In the genomic region with DNA sequence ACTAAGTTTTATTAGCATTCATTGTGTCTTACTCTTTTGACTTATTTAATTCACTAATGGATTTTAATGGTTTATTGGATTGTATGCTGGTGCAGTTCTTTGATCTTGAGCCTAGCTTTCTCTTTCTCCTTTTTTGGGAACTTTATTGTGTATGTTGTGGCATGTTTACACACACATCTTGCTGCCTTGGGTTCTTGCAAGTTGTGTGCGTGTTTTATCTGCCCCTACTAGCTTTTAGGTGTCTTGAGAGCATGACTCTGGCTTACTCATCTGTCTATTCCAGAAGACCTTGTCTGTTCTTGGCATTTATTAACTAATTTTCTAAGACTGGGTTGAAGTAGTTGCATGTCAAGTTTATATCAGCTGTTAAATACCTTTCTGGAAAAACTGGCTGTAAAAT, we compare ENCODE assay signal across 7 cellular contexts. TPM values are rescaled to one million over a fixed set of nuclear protein-coding genes. Genes with fewer than 3 reads are reported as not detected.
DNase-seq lines count a peak whose midpoint lies in the region; ATAC-seq and TF ChIP-seq lines count a peak whose summit lies in the region.

No MANE protein-coding gene starts in this region.

- H3K36me3 Mint-ChIP-seq in WTC11 (peaks cover 32% of the 10 kb centered on the region), glutamatergic neuron (ENCODE audit: unreplicated experiment) (no peaks in the 10 kb centered on the region)
- peaks cover 30% of the 10 kb centered on the region for H3K36me3 Mint-ChIP-seq in stimulated activated memory B cell treated with anti-CD40 and anti-IgM and Interleukin-4, amounts not matched to agents 10 μg/mL and 1 μg/mL and 100 μg/mL, for 72 hours

- H3K9me3 Mint-ChIP-seq in WTC11: no peaks in the 10 kb centered on the region
- peaks cover 13% of the 10 kb centered on the region for H3K9me3 Mint-ChIP-seq in glutamatergic neuron (ENCODE audit: unreplicated experiment)
- H3K9me3 Mint-ChIP-seq in stimulated activated memory B cell treated with anti-CD40 and anti-IgM and Interleukin-4, amounts not matched to agents 10 μg/mL and 1 μg/mL and 100 μg/mL, for 72 hours: no peaks in the 10 kb centered on the region

- no peak overlapping the region for H3K27ac ChIP-seq in HEK293 (ENCODE audit: extremely low read depth, low read depth, low read length)

- H3K27me3 Mint-ChIP-seq in WTC11 (ENCODE audit: low read depth) (peaks cover 2% of the 10 kb centered on the region; the same call in 1 of the 2 replicates), glutamatergic neuron (ENCODE audit: unreplicated experiment) (peaks cover 12% of the 10 kb centered on the region)
- no peaks in the 10 kb centered on the region for H3K27me3 Mint-ChIP-seq in stimulated activated memory B cell treated with anti-CD40 and anti-IgM and Interleukin-4, amounts not matched to agents 10 μg/mL and 1 μg/mL and 100 μg/mL, for 72 hours

- H3K4me1 Mint-ChIP-seq in WTC11: peaks cover 35% of the 10 kb centered on the region
- H3K4me1 Mint-ChIP-seq in glutamatergic neuron (ENCODE audit: low read depth, unreplicated experiment): peaks cover 17% of the 10 kb centered on the region
- H3K4me1 Mint-ChIP-seq in stimulated activated memory B cell treated with anti-CD40 and anti-IgM and Interleukin-4, amounts not matched to agents 10 μg/mL and 1 μg/mL and 100 μg/mL, for 72 hours: peaks cover 39% of the 10 kb centered on the region

- no peaks in the 10 kb centered on the region for H3K4me1 ChIP-seq in HEK293 (ENCODE audit: control insufficient read depth, insufficient read depth, low read length)

- no peaks in the 10 kb centered on the region for H3K9me3 ChIP-seq in HEK293 (ENCODE audit: control insufficient read depth, insufficient read depth, low read depth, low read length)

- ATAC-seq in WTC11 (no peak), HG02642 (IDR thresholded peaks at IDR 0.05; ENCODE audit: poor library complexity, unreplicated experiment) (no peak), GM18858 (IDR thresholded peaks at IDR 0.05; ENCODE audit: unreplicated experiment) (no peak)
- ATAC-seq in stimulated activated memory B cell treated with anti-CD40 and anti-IgM and Interleukin-4, amounts not matched to agents 10 μg/mL and 1 μg/mL and 100 μg/mL, for 72 hours: no peak

- POLR2A ChIA-PET in HEK293 (lab: Yijun Ruan, JAX): interaction anchor here (0.6 to 0.9 kb wide), 4 partner anchors 19 to 799 kb away, joined by 3 to 7 read pairs (median 4); no protein-coding TSS in a partner anchor
- POLR2A ChIA-PET in WTC11 (lab: Charles Lee): interaction anchor here (0.7 kb wide), 1 partner anchor 45 kb away, joined by 6 read pairs; no protein-coding TSS in a partner anchor

- CTCF ChIA-PET in HEK293 (lab: Yijun Ruan, JAX): no interaction called here
- CTCF ChIA-PET in WTC11 (lab: Charles Lee): interaction anchor here (1.0 to 1.8 kb wide), 3 partner anchors 53 to 551 kb away, joined by 4 to 6 read pairs (median 5); partner anchors contain the start of gene SRD5A3

- TF ChIP-seq CTCF in HEK293 (tag by site-specific recombination; IDR thresholded peaks at IDR 0.05) (no peak), WTC11 (IDR thresholded peaks at IDR 0.05) (no peak), glutamatergic neuron (IDR thresholded peaks at IDR 0.05; ENCODE audit: partially characterized antibody, unreplicated experiment) (no peak)

- H3K4me3 Mint-ChIP-seq in WTC11 (peak overlapping the region; percentile 91), glutamatergic neuron (ENCODE audit: unreplicated experiment) (peak overlapping the region; percentile 97)
- H3K4me3 Mint-ChIP-seq in stimulated activated memory B cell treated with anti-CD40 and anti-IgM and Interleukin-4, amounts not matched to agents 10 μg/mL and 1 μg/mL and 100 μg/mL, for 72 hours: peak overlapping the region; percentile 90

- peak overlapping the region; percentile 89 for H3K4me3 ChIP-seq in HEK293 (ENCODE audit: low read depth, low read length)

- peaks cover 0 to 27% of the 10 kb centered on the region in 2 experiments; a peak in 1 of 3 replicates for H3K36me3 ChIP-seq in HEK293 (ENCODE audit: control insufficient read depth in 2 of 2, insufficient read depth in 1 of 2, low read length in 2 of 2)

- no peak for DNase-seq in WTC11 (ENCODE audit: low spot score)
- DNase-seq in glutamatergic neuron: no peak
- no peak for DNase-seq in 8988T

- H3K27ac Mint-ChIP-seq in WTC11: peak overlapping the region; percentile 81; the same call in 1 of the 2 replicates
- H3K27ac Mint-ChIP-seq in glutamatergic neuron (ENCODE audit: unreplicated experiment): no peak overlapping the region
- peak overlapping the region; percentile 95 for H3K27ac Mint-ChIP-seq in stimulated activated memory B cell treated with anti-CD40 and anti-IgM and Interleukin-4, amounts not matched to agents 10 μg/mL and 1 μg/mL and 100 μg/mL, for 72 hours

TF ChIP-seq in HEK293, 187 proteins besides CTCF, POLR2A, EP300 and RAD21 (continues in another document):
- no peak for TF ChIP-seq KLF1 (tag by site-specific recombination; IDR thresholded peaks at IDR 0.05)
- no peak for TF ChIP-seq ZSCAN16 (tag by site-specific recombination; IDR thresholded peaks at IDR 0.05)
- no peak for TF ChIP-seq ZNF157 (tag by site-specific recombination; IDR thresholded peaks at IDR 0.05)
- no peak for TF ChIP-seq GLIS1 (tag by site-specific recombination; IDR thresholded peaks at IDR 0.05)
- TF ChIP-seq ZNF677 (tag by site-specific recombination; IDR thresholded peaks at IDR 0.05): no peak
- TF ChIP-seq, protein P1, sequence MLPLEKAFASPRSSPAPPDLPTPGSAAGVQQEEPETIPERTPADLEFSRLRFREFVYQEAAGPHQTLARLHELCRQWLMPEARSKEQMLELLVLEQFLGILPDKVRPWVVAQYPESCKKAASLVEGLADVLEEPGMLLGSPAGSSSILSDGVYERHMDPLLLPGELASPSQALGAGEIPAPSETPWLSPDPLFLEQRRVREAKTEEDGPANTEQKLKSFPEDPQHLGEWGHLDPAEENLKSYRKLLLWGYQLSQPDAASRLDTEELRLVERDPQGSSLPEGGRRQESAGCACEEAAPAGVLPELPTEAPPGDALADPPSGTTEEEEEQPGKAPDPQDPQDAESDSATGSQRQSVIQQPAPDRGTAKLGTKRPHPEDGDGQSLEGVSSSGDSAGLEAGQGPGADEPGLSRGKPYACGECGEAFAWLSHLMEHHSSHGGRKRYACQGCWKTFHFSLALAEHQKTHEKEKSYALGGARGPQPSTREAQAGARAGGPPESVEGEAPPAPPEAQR (tag by site-specific recombination; IDR thresholded peaks at IDR 0.05): no peak
- TF ChIP-seq ZNF398 (tag by site-specific recombination; IDR thresholded peaks at IDR 0.05): no peak
- no peak for TF ChIP-seq ZNF133 (tag by site-specific recombination; IDR thresholded peaks at IDR 0.05)

TF ChIP-seq in WTC11, 78 proteins besides CTCF, POLR2A, EP300 and RAD21 (continues in another document):
- TF ChIP-seq ATF3 (CRISPR knock-in tag; conservative IDR thresholded peaks at IDR 0.05): no peak
- no peak for TF ChIP-seq SMAD3 (CRISPR knock-in tag; IDR thresholded peaks at IDR 0.05; ENCODE audit: borderline replicate concordance)
- TF ChIP-seq GTF2I (CRISPR knock-in tag; conservative IDR thresholded peaks at IDR 0.05): no peak
- no peak for TF ChIP-seq CBFB (CRISPR knock-in tag; IDR thresholded peaks at IDR 0.05; ENCODE audit: low read depth)
- no peak for TF ChIP-seq ZNF416 (CRISPR knock-in tag; IDR thresholded peaks at IDR 0.05)
- TF ChIP-seq, protein P2, sequence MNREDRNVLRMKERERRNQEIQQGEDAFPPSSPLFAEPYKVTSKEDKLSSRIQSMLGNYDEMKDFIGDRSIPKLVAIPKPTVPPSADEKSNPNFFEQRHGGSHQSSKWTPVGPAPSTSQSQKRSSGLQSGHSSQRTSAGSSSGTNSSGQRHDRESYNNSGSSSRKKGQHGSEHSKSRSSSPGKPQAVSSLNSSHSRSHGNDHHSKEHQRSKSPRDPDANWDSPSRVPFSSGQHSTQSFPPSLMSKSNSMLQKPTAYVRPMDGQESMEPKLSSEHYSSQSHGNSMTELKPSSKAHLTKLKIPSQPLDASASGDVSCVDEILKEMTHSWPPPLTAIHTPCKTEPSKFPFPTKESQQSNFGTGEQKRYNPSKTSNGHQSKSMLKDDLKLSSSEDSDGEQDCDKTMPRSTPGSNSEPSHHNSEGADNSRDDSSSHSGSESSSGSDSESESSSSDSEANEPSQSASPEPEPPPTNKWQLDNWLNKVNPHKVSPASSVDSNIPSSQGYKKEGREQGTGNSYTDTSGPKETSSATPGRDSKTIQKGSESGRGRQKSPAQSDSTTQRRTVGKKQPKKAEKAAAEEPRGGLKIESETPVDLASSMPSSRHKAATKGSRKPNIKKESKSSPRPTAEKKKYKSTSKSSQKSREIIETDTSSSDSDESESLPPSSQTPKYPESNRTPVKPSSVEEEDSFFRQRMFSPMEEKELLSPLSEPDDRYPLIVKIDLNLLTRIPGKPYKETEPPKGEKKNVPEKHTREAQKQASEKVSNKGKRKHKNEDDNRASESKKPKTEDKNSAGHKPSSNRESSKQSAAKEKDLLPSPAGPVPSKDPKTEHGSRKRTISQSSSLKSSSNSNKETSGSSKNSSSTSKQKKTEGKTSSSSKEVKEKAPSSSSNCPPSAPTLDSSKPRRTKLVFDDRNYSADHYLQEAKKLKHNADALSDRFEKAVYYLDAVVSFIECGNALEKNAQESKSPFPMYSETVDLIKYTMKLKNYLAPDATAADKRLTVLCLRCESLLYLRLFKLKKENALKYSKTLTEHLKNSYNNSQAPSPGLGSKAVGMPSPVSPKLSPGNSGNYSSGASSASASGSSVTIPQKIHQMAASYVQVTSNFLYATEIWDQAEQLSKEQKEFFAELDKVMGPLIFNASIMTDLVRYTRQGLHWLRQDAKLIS (CRISPR knock-in tag; IDR thresholded peaks at IDR 0.05; ENCODE audit: borderline replicate concordance): no peak
- TF ChIP-seq, protein P3, sequence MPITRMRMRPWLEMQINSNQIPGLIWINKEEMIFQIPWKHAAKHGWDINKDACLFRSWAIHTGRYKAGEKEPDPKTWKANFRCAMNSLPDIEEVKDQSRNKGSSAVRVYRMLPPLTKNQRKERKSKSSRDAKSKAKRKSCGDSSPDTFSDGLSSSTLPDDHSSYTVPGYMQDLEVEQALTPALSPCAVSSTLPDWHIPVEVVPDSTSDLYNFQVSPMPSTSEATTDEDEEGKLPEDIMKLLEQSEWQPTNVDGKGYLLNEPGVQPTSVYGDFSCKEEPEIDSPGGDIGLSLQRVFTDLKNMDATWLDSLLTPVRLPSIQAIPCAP (CRISPR knock-in tag; IDR thresholded peaks at IDR 0.05): no peak

RNA-seq across cellular contexts. Expression of gene TMEM165, which starts 2.7 kb away (rescaled TPM):
- 78.0 to 88.6 TPM (median 80.0 TPM) in 3 replicates for total RNA-seq in WTC11 (2021)
- total RNA-seq in glutamatergic neuron (ENCODE audit: unreplicated experiment): 78.0 TPM

RNA-seq across cellular contexts. Expression of gene SRD5A3, which starts 52.4 kb away (rescaled TPM):
- total RNA-seq in WTC11 (2021) (24.0 to 27.2 TPM (median 26.5 TPM) in 3 replicates), glutamatergic neuron (ENCODE audit: unreplicated experiment) (12.7 TPM)
